ENCODE assay signal across 8 cellular contexts in the genomic region with DNA sequence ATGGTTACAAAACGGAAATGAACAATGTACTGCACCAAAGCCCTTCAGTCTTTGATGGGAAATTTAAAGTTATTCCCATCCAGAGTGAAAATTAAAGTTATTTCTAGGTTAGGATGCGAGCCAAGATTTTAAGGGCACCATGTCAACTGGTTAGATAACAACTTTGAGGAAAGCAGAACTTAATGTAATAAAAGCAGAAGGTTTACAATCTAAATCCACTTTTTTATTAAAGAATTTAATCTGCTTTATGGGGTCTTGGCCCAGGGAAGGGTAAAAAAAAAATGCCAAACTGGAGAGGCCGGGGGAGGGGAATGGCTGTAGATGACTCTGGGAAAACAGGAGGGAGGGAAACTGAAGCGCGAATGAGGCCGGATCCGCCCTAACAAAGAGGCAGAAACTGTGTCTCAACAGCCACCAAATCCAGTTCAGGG.
DNase-seq lines count a peak whose midpoint lies in the region; ATAC-seq and TF ChIP-seq lines count a peak whose summit lies in the region.

No MANE protein-coding gene starts in this region.

- peak overlapping the region; percentile 82 for H3K27ac ChIP-seq in HCT116 (ENCODE audit: low read depth, low read length)
- H3K27ac ChIP-seq in right atrium auricular region: peak overlapping the region; percentile 86 to 87
- H3K27ac ChIP-seq in skeletal muscle tissue (ENCODE audit: low read depth, low read length): peak overlapping the region; percentile 69

- CTCF ChIA-PET in HCT116 (lab: Charles Lee): interaction anchor here (0.6 to 1.3 kb wide), 3 partner anchors 108 to 1002 kb away, joined by 3 to 6 read pairs (median 3); a partner anchor contains a TSS
- CTCF ChIA-PET in activated CD4-positive, alpha-beta memory T cell treated with anti-CD3 and anti-CD28 coated beads, Interleukin-2, amount 10 ng/mL, durations not matched to agents 7 days and 5 days (lab: Charles Lee): interaction anchor here (0.5 to 2.2 kb wide), 17 partner anchors 16 to 217 kb away, joined by 3 to 34 read pairs (median 4); a partner anchor contains a TSS

- peaks cover 28% of the 10 kb centered on the region for H3K36me3 Mint-ChIP-seq in activated CD4-positive, alpha-beta memory T cell treated with anti-CD3 and anti-CD28 coated beads, Interleukin-2, amount 10 ng/mL, durations not matched to agents 7 days and 5 days (ENCODE audit: low read depth)

- TF ChIP-seq CTCF in HCT116 (IDR thresholded peaks at IDR 0.05 in 2 of 3, conservative IDR thresholded peaks at IDR 0.05 in 1 of 3; ENCODE audit: borderline replicate concordance in 1 of 3, insufficient read depth in 1 of 3, low read depth in 2 of 3, low read length in 2 of 3) (no peak), right atrium auricular region (IDR thresholded peaks at IDR 0.05) (no peak), BE2C (IDR thresholded peaks at IDR 0.05; ENCODE audit: low read depth, low read length) (no peak)

- peaks cover 0 to 6% of the 10 kb centered on the region in 2 experiments; a peak in 1 of 4 replicates for H3K9me3 ChIP-seq in HCT116 (ENCODE audit: control insufficient read depth in 1 of 2, insufficient read depth in 1 of 2, low read depth in 1 of 2, low read length in 2 of 2)
- H3K9me3 ChIP-seq in right atrium auricular region: no peaks in the 10 kb centered on the region
- peaks cover 0 to 2% (median 0%) of the 10 kb centered on the region in 3 donors for H3K9me3 ChIP-seq in skeletal muscle tissue (ENCODE audit: control insufficient read depth in 3 of 3, low read length in 3 of 3)
- no peaks in the 10 kb centered on the region for H3K9me3 ChIP-seq in BE2C

- no peaks in the 10 kb centered on the region for H3K27me3 Mint-ChIP-seq in activated CD4-positive, alpha-beta memory T cell treated with anti-CD3 and anti-CD28 coated beads, Interleukin-2, amount 10 ng/mL, durations not matched to agents 7 days and 5 days

- peaks cover 50% of the 10 kb centered on the region for H3K4me1 Mint-ChIP-seq in activated CD4-positive, alpha-beta memory T cell treated with anti-CD3 and anti-CD28 coated beads, Interleukin-2, amount 10 ng/mL, durations not matched to agents 7 days and 5 days

- DNase-seq in HCT116 (ENCODE audit: low read depth, low spot score) (no peak), right atrium auricular region (ENCODE audit: low spot score) (no peak), G401 (ENCODE audit: low spot score) (no peak), BE2C (no peak), NCI-H774 (lab: John Stamatoyannopoulos, UW) (no peak)
- DNase-seq in activated CD4-positive, alpha-beta memory T cell treated with anti-CD3 and anti-CD28 coated beads, Interleukin-2, amount 10 ng/mL, durations not matched to agents 7 days and 5 days: no peak

- H3K4me2 ChIP-seq in HCT116 (ENCODE audit: low read length): peak overlapping the region; percentile 66

- peak overlapping the region; percentile 79 for H2AFZ ChIP-seq in HCT116 (ENCODE audit: low read depth, low read length, poor library complexity, severe bottlenecking)

- RAD21 ChIA-PET in HCT116 (lab: Charles Lee; ENCODE audit: low non-redundant PET in 1 of 2, low total read pairs in 2 of 2, uncharacterized antibody in 2 of 2, unreplicated experiment in 2 of 2): no interaction called here

- H3K36me3 ChIP-seq in HCT116 (ENCODE audit: control insufficient read depth in 1 of 2, insufficient read depth in 2 of 2, low read length in 2 of 2) (no peaks in the 10 kb centered on the region; a peak in 1 of 4 replicates), right atrium auricular region (no peaks in the 10 kb centered on the region), skeletal muscle tissue (ENCODE audit: control insufficient read depth in 3 of 3, insufficient read depth in 3 of 3, low read length in 3 of 3) (no peaks in the 10 kb centered on the region), BE2C (no peaks in the 10 kb centered on the region)

- BruUV-seq in HCT116 (replicated peaks; lab: Mats Ljungman, UMichigan): TSS peak; percentile 97

- H3K27me3 ChIP-seq in HCT116 (ENCODE audit: insufficient read depth, low read length) (no peaks in the 10 kb centered on the region), right atrium auricular region (no peaks in the 10 kb centered on the region), skeletal muscle tissue (ENCODE audit: control insufficient read depth in 3 of 3, insufficient read depth in 3 of 3, low read length in 3 of 3) (no peaks in the 10 kb centered on the region), BE2C (no peaks in the 10 kb centered on the region)

- H3K4me3 Mint-ChIP-seq in activated CD4-positive, alpha-beta memory T cell treated with anti-CD3 and anti-CD28 coated beads, Interleukin-2, amount 10 ng/mL, durations not matched to agents 7 days and 5 days: peak overlapping the region; percentile 55

- peaks cover 13% of the 10 kb centered on the region for H3K9me3 Mint-ChIP-seq in activated CD4-positive, alpha-beta memory T cell treated with anti-CD3 and anti-CD28 coated beads, Interleukin-2, amount 10 ng/mL, durations not matched to agents 7 days and 5 days

- no peaks in the 10 kb centered on the region for H4K20me1 ChIP-seq in HCT116 (ENCODE audit: insufficient read depth)

- no peak for TF ChIP-seq POLR2A in HCT116 (IDR thresholded peaks at IDR 0.05; ENCODE audit: borderline replicate concordance, extremely low read depth, insufficient read depth, insufficient read length)

- TF ChIP-seq RAD21 in HCT116 (IDR thresholded peaks at IDR 0.05; ENCODE audit: low read depth): no peak

- H3K9me2 ChIP-seq in HCT116 (ENCODE audit: insufficient read depth): no peaks in the 10 kb centered on the region

- H3K27ac Mint-ChIP-seq in activated CD4-positive, alpha-beta memory T cell treated with anti-CD3 and anti-CD28 coated beads, Interleukin-2, amount 10 ng/mL, durations not matched to agents 7 days and 5 days: peak overlapping the region; percentile 100

- POLR2A ChIA-PET in HCT116 (lab: Charles Lee): interaction anchor here (1.0 to 1.3 kb wide), 4 partner anchors 108 to 144 kb away, joined by 3 to 17 read pairs (median 8); a partner anchor contains a TSS
- POLR2A ChIA-PET in activated CD4-positive, alpha-beta memory T cell treated with anti-CD3 and anti-CD28 coated beads, Interleukin-2, amount 10 ng/mL, durations not matched to agents 7 days and 5 days (lab: Charles Lee): interaction anchor here (0.8 to 3.2 kb wide), 16 partner anchors 16 to 705 kb away, joined by 3 to 60 read pairs (median 6); a partner anchor contains a TSS

- ATAC-seq in HCT116: no peak
- no peak for ATAC-seq in GM21717 (IDR thresholded peaks at IDR 0.05; ENCODE audit: unreplicated experiment)

- H3K4me1 ChIP-seq in HCT116 (ENCODE audit: control insufficient read depth in 1 of 2, insufficient read depth in 2 of 2, low read length in 2 of 2) (peaks cover 44 to 56% of the 10 kb centered on the region in 2 experiments), right atrium auricular region (peaks cover 0 to 55% of the 10 kb centered on the region in 2 donors), skeletal muscle tissue (ENCODE audit: control insufficient read depth in 3 of 3, insufficient read depth in 3 of 3, low read length in 3 of 3) (peaks cover 32 to 36% (median 33%) of the 10 kb centered on the region in 3 donors), BE2C (peaks cover 15% of the 10 kb centered on the region)

- in situ Hi-C loops in G401 (cut with HindIII; ENCODE audit: low sequenced_read_pairs): no loop called here

- no peaks in the 10 kb centered on the region for H3K79me2 ChIP-seq in HCT116 (ENCODE audit: insufficient read depth, low read length)

- H3K4me3 ChIP-seq in HCT116 (replicated peaks in 1 of 2; ENCODE audit: low read depth in 1 of 2, low read length in 2 of 2): peak overlapping the region in 1 of 2 experiments; percentile 6; a peak in 1 of 4 replicates
- H3K4me3 ChIP-seq in right atrium auricular region: peak overlapping the region in 1 of 2 donors; percentile 31
- H3K4me3 ChIP-seq in skeletal muscle tissue (ENCODE audit: low read length in 3 of 3): peak overlapping the region; percentile 6 to 58 (median 25)
- H3K4me3 ChIP-seq in BE2C (ENCODE audit: low read depth, low read length): no peak overlapping the region

- intact Hi-C loops in HCT116 (cut with micrococcal nuclease): loop anchor here (1.0 kb wide), 2 partner anchors 108 to 137 kb away; a partner anchor contains a TSS

- H3K9ac ChIP-seq in HCT116 (ENCODE audit: low read length) (peak overlapping the region; percentile 50), skeletal muscle tissue (ENCODE audit: low read depth in 1 of 3, low read length in 3 of 3) (peak overlapping the region; percentile 4 to 68 (median 58))

TF ChIP-seq in HCT116, 20 proteins besides CTCF, POLR2A, EP300 and RAD21 (continues in another document):
- TF ChIP-seq JUND (IDR thresholded peaks at IDR 0.05): no peak
- TF ChIP-seq, protein P1, sequence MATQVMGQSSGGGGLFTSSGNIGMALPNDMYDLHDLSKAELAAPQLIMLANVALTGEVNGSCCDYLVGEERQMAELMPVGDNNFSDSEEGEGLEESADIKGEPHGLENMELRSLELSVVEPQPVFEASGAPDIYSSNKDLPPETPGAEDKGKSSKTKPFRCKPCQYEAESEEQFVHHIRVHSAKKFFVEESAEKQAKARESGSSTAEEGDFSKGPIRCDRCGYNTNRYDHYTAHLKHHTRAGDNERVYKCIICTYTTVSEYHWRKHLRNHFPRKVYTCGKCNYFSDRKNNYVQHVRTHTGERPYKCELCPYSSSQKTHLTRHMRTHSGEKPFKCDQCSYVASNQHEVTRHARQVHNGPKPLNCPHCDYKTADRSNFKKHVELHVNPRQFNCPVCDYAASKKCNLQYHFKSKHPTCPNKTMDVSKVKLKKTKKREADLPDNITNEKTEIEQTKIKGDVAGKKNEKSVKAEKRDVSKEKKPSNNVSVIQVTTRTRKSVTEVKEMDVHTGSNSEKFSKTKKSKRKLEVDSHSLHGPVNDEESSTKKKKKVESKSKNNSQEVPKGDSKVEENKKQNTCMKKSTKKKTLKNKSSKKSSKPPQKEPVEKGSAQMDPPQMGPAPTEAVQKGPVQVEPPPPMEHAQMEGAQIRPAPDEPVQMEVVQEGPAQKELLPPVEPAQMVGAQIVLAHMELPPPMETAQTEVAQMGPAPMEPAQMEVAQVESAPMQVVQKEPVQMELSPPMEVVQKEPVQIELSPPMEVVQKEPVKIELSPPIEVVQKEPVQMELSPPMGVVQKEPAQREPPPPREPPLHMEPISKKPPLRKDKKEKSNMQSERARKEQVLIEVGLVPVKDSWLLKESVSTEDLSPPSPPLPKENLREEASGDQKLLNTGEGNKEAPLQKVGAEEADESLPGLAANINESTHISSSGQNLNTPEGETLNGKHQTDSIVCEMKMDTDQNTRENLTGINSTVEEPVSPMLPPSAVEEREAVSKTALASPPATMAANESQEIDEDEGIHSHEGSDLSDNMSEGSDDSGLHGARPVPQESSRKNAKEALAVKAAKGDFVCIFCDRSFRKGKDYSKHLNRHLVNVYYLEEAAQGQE (IDR thresholded peaks at IDR 0.05; ENCODE audit: low read depth): no peak
